In genomic region chr11:61160487-61161189, GRCh38 we compare ENCODE assay signal across 8 cellular contexts. TPM values are rescaled to one million over a fixed set of nuclear protein-coding genes. Genes with fewer than 3 reads are reported as not detected.
DNase-seq lines count a peak whose midpoint lies in the region; ATAC-seq and TF ChIP-seq lines count a peak whose summit lies in the region.

No MANE protein-coding gene starts in this region.

- no peak for DNase-seq in stimulated activated naive CD8-positive, alpha-beta T cell treated with anti-CD3 and anti-CD28 coated beads, Interleukin-15, Interleukin-2, amounts not matched to agents 100 U/mL and 50 U/mL, for 24 hours
- no peak for DNase-seq in activated CD8-positive, alpha-beta T cell treated with anti-CD3 and anti-CD28 coated beads for 36 hours
- no peak for DNase-seq in stimulated activated effector memory CD8-positive, alpha-beta T cell treated with anti-CD3 and anti-CD28 coated beads, Interleukin-12 subunit alpha, Interleukin-12 subunit beta, amount 100 ng/mL, for 72 hours (ENCODE audit: low spot score in 2 of 2)
- DNase-seq in RPMI8226 (no peak), NCI-H1694 treated with DMSO at 0.1 percent for 48 hours (lab: John Stamatoyannopoulos, UW) (no peak)
- no peak for DNase-seq in activated CD8-positive, alpha-beta memory T cell treated with anti-CD3 and anti-CD28 coated beads, Interleukin-2, amount 50 U/mL, for 48 hours

- peak overlapping the region; percentile 18 for H3K9ac ChIP-seq in iPS-15b (ENCODE audit: low read depth, low read length)

- H3K4me3 Mint-ChIP-seq in stimulated activated naive CD8-positive, alpha-beta T cell treated with anti-CD3 and anti-CD28 coated beads, Interleukin-15, Interleukin-2, amounts not matched to agents 100 ng/mL and 50 ng/mL, for 24 hours, result peak overlapping the region; percentile 88
- peak overlapping the region; percentile 83 for H3K4me3 Mint-ChIP-seq in activated CD8-positive, alpha-beta T cell treated with anti-CD3 and anti-CD28 coated beads for 36 hours
- peak overlapping the region; percentile 82 for H3K4me3 Mint-ChIP-seq in stimulated activated effector memory CD8-positive, alpha-beta T cell treated with anti-CD3 and anti-CD28 coated beads, Interleukin-12 subunit alpha, Interleukin-12 subunit beta, amount 100 ng/mL, for 72 hours

- H3K27me3 ChIP-seq in iPS-15b (ENCODE audit: control insufficient read depth, insufficient read depth, low read length), result no peaks in the 10 kb centered on the region

- peaks cover 72% of the 10 kb centered on the region for H3K4me1 Mint-ChIP-seq in stimulated activated naive CD8-positive, alpha-beta T cell treated with anti-CD3 and anti-CD28 coated beads, Interleukin-15, Interleukin-2, amounts not matched to agents 100 ng/mL and 50 ng/mL, for 24 hours (ENCODE audit: low read depth)
- peaks cover 56% of the 10 kb centered on the region for H3K4me1 Mint-ChIP-seq in activated CD8-positive, alpha-beta T cell treated with anti-CD3 and anti-CD28 coated beads for 36 hours (ENCODE audit: low read depth)
- H3K4me1 Mint-ChIP-seq in stimulated activated effector memory CD8-positive, alpha-beta T cell treated with anti-CD3 and anti-CD28 coated beads, Interleukin-12 subunit alpha, Interleukin-12 subunit beta, amount 100 ng/mL, for 72 hours, result peaks cover 48% of the 10 kb centered on the region

- POLR2A ChIA-PET in activated CD8-positive, alpha-beta T cell treated with anti-CD3 and anti-CD28 coated beads for 36 hours (lab: Charles Lee), result interaction anchor here (1.0 to 1.9 kb wide), 7 partner anchors 9 to 246 kb away, joined by 3 to 7 read pairs (median 3); partner anchors contain the start of gene SLC15A3

- peak overlapping the region; percentile 83 for H3K27ac Mint-ChIP-seq in stimulated activated naive CD8-positive, alpha-beta T cell treated with anti-CD3 and anti-CD28 coated beads, Interleukin-15, Interleukin-2, amounts not matched to agents 100 ng/mL and 50 ng/mL, for 24 hours
- H3K27ac Mint-ChIP-seq in activated CD8-positive, alpha-beta T cell treated with anti-CD3 and anti-CD28 coated beads for 36 hours, result peak overlapping the region; percentile 86
- peak overlapping the region; percentile 94 for H3K27ac Mint-ChIP-seq in stimulated activated effector memory CD8-positive, alpha-beta T cell treated with anti-CD3 and anti-CD28 coated beads, Interleukin-12 subunit alpha, Interleukin-12 subunit beta, amount 100 ng/mL, for 72 hours

- CTCF ChIA-PET in activated CD8-positive, alpha-beta T cell treated with anti-CD3 and anti-CD28 coated beads for 36 hours (lab: Charles Lee), result interaction anchor here (0.8 to 3.7 kb wide), 9 partner anchors 9 to 330 kb away, joined by 3 to 24 read pairs (median 3); partner anchors contain the start of gene TMEM109

- peak overlapping the region; percentile 90 for H3K4me3 ChIP-seq in iPS-15b (ENCODE audit: low read depth, low read length)

- ATAC-seq in stimulated activated naive CD8-positive, alpha-beta T cell treated with anti-CD3 and anti-CD28 coated beads, Interleukin-15, Interleukin-2, amounts not matched to agents 100 U/mL and 50 U/mL, for 24 hours, result no peak
- no peak for ATAC-seq in activated CD8-positive, alpha-beta T cell treated with anti-CD3 and anti-CD28 coated beads for 36 hours
- ATAC-seq in stimulated activated effector memory CD8-positive, alpha-beta T cell treated with anti-CD3 and anti-CD28 coated beads, Interleukin-12 subunit alpha, Interleukin-12 subunit beta, amount 100 ng/mL, for 72 hours, result no peak

- no peaks in the 10 kb centered on the region for H3K36me3 ChIP-seq in iPS-15b (ENCODE audit: control insufficient read depth, insufficient read depth, low read length)

- H3K9me3 ChIP-seq in iPS-15b (ENCODE audit: control insufficient read depth, insufficient read depth, low read length), result no peaks in the 10 kb centered on the region

- H3K27me3 Mint-ChIP-seq in stimulated activated naive CD8-positive, alpha-beta T cell treated with anti-CD3 and anti-CD28 coated beads, Interleukin-15, Interleukin-2, amounts not matched to agents 100 ng/mL and 50 ng/mL, for 24 hours, result no peaks in the 10 kb centered on the region
- H3K27me3 Mint-ChIP-seq in activated CD8-positive, alpha-beta T cell treated with anti-CD3 and anti-CD28 coated beads for 36 hours, result no peaks in the 10 kb centered on the region

- peaks cover 19% of the 10 kb centered on the region for H3K36me3 Mint-ChIP-seq in stimulated activated naive CD8-positive, alpha-beta T cell treated with anti-CD3 and anti-CD28 coated beads, Interleukin-15, Interleukin-2, amounts not matched to agents 100 ng/mL and 50 ng/mL, for 24 hours (ENCODE audit: low read depth)
- peaks cover 5% of the 10 kb centered on the region for H3K36me3 Mint-ChIP-seq in activated CD8-positive, alpha-beta T cell treated with anti-CD3 and anti-CD28 coated beads for 36 hours (ENCODE audit: low read depth)
- H3K36me3 Mint-ChIP-seq in stimulated activated effector memory CD8-positive, alpha-beta T cell treated with anti-CD3 and anti-CD28 coated beads, Interleukin-12 subunit alpha, Interleukin-12 subunit beta, amount 100 ng/mL, for 72 hours, result peaks cover 25% of the 10 kb centered on the region

- intact Hi-C loops in activated CD8-positive, alpha-beta T cell treated with anti-CD3 and anti-CD28 coated beads for 36 hours (cut with micrococcal nuclease), result no loop called here

- H3K4me1 ChIP-seq in iPS-15b (ENCODE audit: control insufficient read depth, insufficient read depth, low read length), result peaks cover 2% of the 10 kb centered on the region

- no peak for TF ChIP-seq CTCF in activated CD8-positive, alpha-beta T cell treated with anti-CD3 and anti-CD28 coated beads for 36 hours (IDR thresholded peaks at IDR 0.05)

- H3K9me3 Mint-ChIP-seq in stimulated activated naive CD8-positive, alpha-beta T cell treated with anti-CD3 and anti-CD28 coated beads, Interleukin-15, Interleukin-2, amounts not matched to agents 100 ng/mL and 50 ng/mL, for 24 hours, result peaks cover 4% of the 10 kb centered on the region
- peaks cover 7% of the 10 kb centered on the region for H3K9me3 Mint-ChIP-seq in activated CD8-positive, alpha-beta T cell treated with anti-CD3 and anti-CD28 coated beads for 36 hours
- peaks cover 3% of the 10 kb centered on the region for H3K9me3 Mint-ChIP-seq in stimulated activated effector memory CD8-positive, alpha-beta T cell treated with anti-CD3 and anti-CD28 coated beads, Interleukin-12 subunit alpha, Interleukin-12 subunit beta, amount 100 ng/mL, for 72 hours

RNA-seq across cellular contexts. Expression of gene VPS37C, which starts 0.6 kb away (rescaled TPM):
- total RNA-seq in activated CD8-positive, alpha-beta T cell treated with anti-CD3 and anti-CD28 coated beads for 36 hours, result 1 to 10 TPM; 6.6 to 7.2 TPM

RNA-seq across cellular contexts. Expression of gene PGA3, which starts 42.7 kb away (rescaled TPM):
- not detected for total RNA-seq in activated CD8-positive, alpha-beta T cell treated with anti-CD3 and anti-CD28 coated beads for 36 hours

RNA-seq across cellular contexts. Expression of gene CD5, which starts 58.3 kb away (rescaled TPM):
- 100 to 1,000 TPM; 214 to 215 TPM for total RNA-seq in activated CD8-positive, alpha-beta T cell treated with anti-CD3 and anti-CD28 coated beads for 36 hours
